ENCODE assay signal across 7 cellular contexts in genomic region chr2:231947694-231948093, GRCh38. TPM values are rescaled to one million over a fixed set of nuclear protein-coding genes. Genes with fewer than 3 reads are reported as not detected.
"Had no signal": no experiment of that assay in that cellular context is flagged by ENCODE, and none has a peak within 500 bp of the region (broad histone marks: within the 10 kb centered on the region; RNA-seq: fewer than 3 reads in every experiment).

No MANE protein-coding gene starts in this region.

- FAIRE-seq: GM12878, GM12891, GM12892, GM18507, GM19239 had no signal

- ATAC-seq: GM12878 had no signal

- H3K4me3 ChIP-seq: GM12878 had no signal

- DNase-seq: GDM1, GF-D8 had no signal

RNA-seq across cellular contexts. Expression of gene NPPC, which starts 21.5 kb away (rescaled TPM):
- total RNA-seq: GM12878 had no signal
